23 cellular contexts compared by ENCODE assay signal in genomic region chr12:25708661-25709060, GRCh38.
"Had no signal": no experiment of that assay in that cellular context is flagged by ENCODE, and none has a peak within 500 bp of the region (broad histone marks: within the 10 kb centered on the region; RNA-seq: fewer than 3 reads in every experiment).

No MANE protein-coding gene starts in this region.

- H3K27me3 Mint-ChIP-seq: activated CD4-positive, alpha-beta memory T cell treated with anti-CD3 and anti-CD28 coated beads for 36 hours; activated naive CD4-positive, alpha-beta T cell treated with anti-CD3 and anti-CD28 coated beads, Interleukin-2, amount 10 ng/mL, durations not matched to agents 7 days and 5 days; activated naive CD8-positive, alpha-beta T cell treated with anti-CD3 and anti-CD28 coated beads, Interleukin-2, amount 10 ng/mL, durations not matched to agents 7 days and 5 days; activated T-cell treated with anti-CD3 and anti-CD28 coated beads, Interleukin-2, amount 50 U/mL, for 24 hours had no signal

- H3K9me3 ChIP-seq: colonic mucosa, gastrocnemius medialis had no signal

- ATAC-seq: activated naive CD4-positive, alpha-beta T cell treated with anti-CD3 and anti-CD28 coated beads, Interleukin-2, amount 50 U/mL, for 72 hours; activated T-cell treated with anti-CD3 and anti-CD28 coated beads, Interleukin-2, amount 50 U/mL, for 72 hours; esophagus mucosa; foreskin keratinocyte; gastrocnemius medialis; heart left ventricle had no signal

- H3K4me3 Mint-ChIP-seq: activated CD4-positive, alpha-beta memory T cell treated with anti-CD3 and anti-CD28 coated beads for 36 hours; activated naive CD4-positive, alpha-beta T cell treated with anti-CD3 and anti-CD28 coated beads, Interleukin-2, amount 10 ng/mL, durations not matched to agents 7 days and 5 days; activated naive CD8-positive, alpha-beta T cell treated with anti-CD3 and anti-CD28 coated beads, Interleukin-2, amount 10 ng/mL, durations not matched to agents 7 days and 5 days; activated T-cell treated with anti-CD3 and anti-CD28 coated beads, Interleukin-2, amount 50 U/mL, for 24 hours; activated T-cell treated with anti-CD3 and anti-CD28 coated beads, Interleukin-2, amount 50 U/mL, for 72 hours had no signal

- H3K4me3 ChIP-seq: colonic mucosa, gastrocnemius medialis, heart left ventricle had no signal

- H3K4me1 ChIP-seq: colonic mucosa, gastrocnemius medialis, heart left ventricle had no signal

- H3K36me3 ChIP-seq: brain microvascular endothelial cell, colonic mucosa, gastrocnemius medialis, heart left ventricle had no signal

- H3K36me3 Mint-ChIP-seq: activated CD4-positive, alpha-beta memory T cell treated with anti-CD3 and anti-CD28 coated beads for 36 hours; activated naive CD4-positive, alpha-beta T cell treated with anti-CD3 and anti-CD28 coated beads, Interleukin-2, amount 10 ng/mL, durations not matched to agents 7 days and 5 days had no signal

- H3K27ac Mint-ChIP-seq: activated CD4-positive, alpha-beta memory T cell treated with anti-CD3 and anti-CD28 coated beads for 36 hours; activated naive CD4-positive, alpha-beta T cell treated with anti-CD3 and anti-CD28 coated beads, Interleukin-2, amount 10 ng/mL, durations not matched to agents 7 days and 5 days; activated naive CD4-positive, alpha-beta T cell treated with anti-CD3 and anti-CD28 coated beads, Interleukin-2, amount 50 U/mL, for 72 hours; activated T-cell treated with anti-CD3 and anti-CD28 coated beads, Interleukin-2, amount 50 U/mL, for 24 hours; activated T-cell treated with anti-CD3 and anti-CD28 coated beads, Interleukin-2, amount 50 U/mL, for 72 hours had no signal

- H3K27me3 ChIP-seq: brain microvascular endothelial cell, colonic mucosa, foreskin keratinocyte, gastrocnemius medialis, heart left ventricle had no signal

- DNase-seq: activated CD4-positive, alpha-beta memory T cell treated with anti-CD3 and anti-CD28 coated beads for 36 hours; activated CD4-positive, alpha-beta T cell treated with anti-CD3 and anti-CD28 coated beads for 48 hours; activated CD8-positive, alpha-beta memory T cell treated with anti-CD3 and anti-CD28 coated beads, Interleukin-2, amount 50 U/mL, for 48 hours; activated gamma-delta T cell; activated naive CD4-positive, alpha-beta T cell; activated naive CD4-positive, alpha-beta T cell treated with anti-CD3 and anti-CD28 coated beads, Interleukin-2, amount 10 ng/mL, durations not matched to agents 7 days and 5 days; activated naive CD8-positive, alpha-beta T cell treated with anti-CD3 and anti-CD28 coated beads, Interleukin-2, amount 10 ng/mL, durations not matched to agents 7 days and 5 days; activated T-cell treated with anti-CD3 and anti-CD28 coated beads for 4 hours; activated T-cell treated with anti-CD3 and anti-CD28 coated beads, Interleukin-2, amount 50 U/mL, for 24 hours; activated T-cell treated with anti-CD3 and anti-CD28 coated beads, Interleukin-2, amount 50 U/mL, for 72 hours; amniotic stem cell; anterior cingulate cortex; brain microvascular endothelial cell; caudate nucleus; colonic mucosa; effector CD8-positive, alpha-beta T cell; foreskin keratinocyte; gastrocnemius medialis; glutamatergic neuron; heart left ventricle; T-helper 2 cell had no signal
